19 cellular contexts compared by ENCODE assay signal in genomic region chr12:108346022-108346633, GRCh38. TPM values are rescaled to one million over a fixed set of nuclear protein-coding genes. Genes with fewer than 3 reads are reported as not detected.
DNase-seq lines count a peak whose midpoint lies in the region; ATAC-seq, FAIRE-seq and TF ChIP-seq lines count a peak whose summit lies in the region.
"Had no signal": no experiment of that assay in that cellular context is flagged by ENCODE, and none has a peak within 500 bp of the region (broad histone marks: within the 10 kb centered on the region; RNA-seq: fewer than 3 reads in every experiment).

No MANE protein-coding gene starts in this region.

- H2BK5ac ChIP-seq in H1 (ENCODE audit: low read depth, low read length), result 0 out of 2 replicates have a peak overlapping the region, but pooled peaks have one; percentile 52

- H3K9me3 Mint-ChIP-seq in CD14-positive monocyte (peaks cover 0 to 7% (median 2%) of the 10 kb centered on the region in 7 donors), GM23338 (peaks cover 4% of the 10 kb centered on the region; the same call in 2 of the 3 replicates)
- H3K9me3 Mint-ChIP-seq: CD8-positive, alpha-beta T cell had no signal

- H3K4me2 ChIP-seq in GM23338, result no peak overlapping the region
- no peak overlapping the region for H3K4me2 ChIP-seq in H1 (ENCODE audit: insufficient read depth in 1 of 2, low read depth in 2 of 2, low read length in 2 of 2)
- H3K4me2 ChIP-seq: A549 had no signal

- H3K79me1 ChIP-seq in H1 (ENCODE audit: low read depth, low read length), result no peaks in the 10 kb centered on the region

- no peak overlapping the region for H3K4ac ChIP-seq in H1 (replicated peaks; ENCODE audit: insufficient read length, low read depth, low read length)

- no peaks in the 10 kb centered on the region for H3K27me3 ChIP-seq in GM23338 (ENCODE audit: insufficient read depth)
- no peaks in the 10 kb centered on the region for H3K27me3 ChIP-seq in H1 (replicated peaks in 1 of 4; ENCODE audit: control insufficient read depth in 3 of 4, extremely low read depth in 1 of 4, insufficient read depth in 3 of 4, low read length in 3 of 4)
- H3K27me3 ChIP-seq in spleen (replicated peaks in 1 of 7), result peaks cover 0 to 22% (median 0%) of the 10 kb centered on the region in 7 donors
- H3K27me3 ChIP-seq: BE2C had no signal

- TF ChIP-seq EP300 in H1 (IDR thresholded peaks at IDR 0.05; ENCODE audit: borderline replicate concordance in 1 of 2, low read depth in 2 of 2, low read length in 2 of 2), result no peak

- H4K20me1 ChIP-seq in GM23338 (replicated peaks; ENCODE audit: insufficient read depth), result no peaks in the 10 kb centered on the region
- H4K20me1 ChIP-seq in H1 (replicated peaks in 1 of 2; ENCODE audit: control insufficient read depth in 1 of 2, insufficient read depth in 2 of 2, low read length in 2 of 2), result no peaks in the 10 kb centered on the region

- H3K9me2 ChIP-seq in GM23338 (ENCODE audit: insufficient read depth), result no peaks in the 10 kb centered on the region

- FAIRE-seq in H1 (lab: Jason Lieb, UNC), result no peak
- FAIRE-seq: A549, D721Med, G401.6, GM12891, H54 had no signal

- H3K27ac ChIP-seq in GM23338 (ENCODE audit: low read depth) (no peak overlapping the region), H1 (ENCODE audit: low read depth, low read length) (no peak overlapping the region), spleen (no peak overlapping the region)
- H3K27ac ChIP-seq: A549, C4-2B, HL-60 had no signal

- H3K4me3 ChIP-seq in GM23338 (no peak overlapping the region), H1 (ENCODE audit: extremely low read depth in 1 of 4, insufficient read depth in 2 of 4, low read depth in 3 of 4, low read length in 4 of 4) (no peak overlapping the region), spleen (no peak overlapping the region)
- H3K4me3 ChIP-seq: A549 had no signal

- TF ChIP-seq CTCF in CD14-positive monocyte (IDR thresholded peaks at IDR 0.05), result no peak
- no peak for TF ChIP-seq CTCF in GM23338 (conservative IDR thresholded peaks at IDR 0.05; ENCODE audit: low read depth in 2 of 2)
- no peak for TF ChIP-seq CTCF in H1 (IDR thresholded peaks at IDR 0.05; ENCODE audit: control extremely low read depth in 1 of 3, insufficient read depth in 1 of 3, low read depth in 1 of 3, low read length in 3 of 3)
- TF ChIP-seq CTCF in spleen (IDR thresholded peaks at IDR 0.05 in 8 of 11, conservative IDR thresholded peaks at IDR 0.05 in 3 of 11), result no peak

- intact Hi-C loops in CD14-positive monocyte (cut with micrococcal nuclease) (no loop called here), spleen (cut with DNase I; ENCODE audit: low total_unique reads) (no loop called here)

- H3K27me3 Mint-ChIP-seq in CD14-positive monocyte (ENCODE audit: low read depth in 3 of 3), result peaks cover 1 to 8% (median 2%) of the 10 kb centered on the region in 3 donors
- peaks cover 13% of the 10 kb centered on the region for H3K27me3 Mint-ChIP-seq in GM23338 (ENCODE audit: insufficient read depth, low read depth, poor library complexity)

- H3K56ac ChIP-seq in H1 (replicated peaks; ENCODE audit: insufficient read length, low read depth, low read length), result no peak overlapping the region

- no peak overlapping the region for H4K91ac ChIP-seq in H1 (replicated peaks; ENCODE audit: insufficient read length, low read length)

- H3K4me1 Mint-ChIP-seq in CD14-positive monocyte (peaks cover 15% of the 10 kb centered on the region), GM23338 (peaks cover 10% of the 10 kb centered on the region)

- H3K9me3 ChIP-seq in H1 (ENCODE audit: insufficient read depth in 2 of 2, low read depth in 1 of 2, low read length in 1 of 2) (no peaks in the 10 kb centered on the region), spleen (peaks cover 0 to 6% (median 0%) of the 10 kb centered on the region in 8 donors)
- H3K9me3 ChIP-seq: A549, BE2C had no signal

- H3K36me3 ChIP-seq in GM23338 (ENCODE audit: insufficient read depth) (no peaks in the 10 kb centered on the region), H1 (ENCODE audit: control insufficient read depth in 2 of 4, insufficient read depth in 4 of 4, low read length in 3 of 4) (peaks cover 0 to 3% (median 0%) of the 10 kb centered on the region in 4 experiments; a peak in 1 of 8 replicates), spleen (no peaks in the 10 kb centered on the region)
- H3K36me3 ChIP-seq: BE2C had no signal

- H3K4me3 Mint-ChIP-seq in CD14-positive monocyte (no peak overlapping the region), GM23338 (no peak overlapping the region)
- H3K4me3 Mint-ChIP-seq: CD8-positive, alpha-beta T cell had no signal

- H3K23me2 ChIP-seq in H1 (ENCODE audit: low read depth, low read length), result no peaks in the 10 kb centered on the region; the same call in 1 of the 2 replicates

- H3K27ac Mint-ChIP-seq in CD14-positive monocyte, result peak overlapping the region in 4 of 7 donors; percentile 20 to 72 (median 60)
- H3K27ac Mint-ChIP-seq in GM23338, result no peak overlapping the region
- H3K27ac Mint-ChIP-seq: CD8-positive, alpha-beta T cell had no signal

- H3K4me1 ChIP-seq in GM23338 (ENCODE audit: insufficient read depth) (no peaks in the 10 kb centered on the region), H1 (replicated peaks in 1 of 4; ENCODE audit: control insufficient read depth in 3 of 4, insufficient read depth in 4 of 4, low read length in 3 of 4) (peaks cover 0 to 4% (median 0%) of the 10 kb centered on the region in 4 experiments; a peak in 1 of 7 replicates), spleen (no peaks in the 10 kb centered on the region)
- H3K4me1 ChIP-seq: A549, BE2C had no signal

- H3K36me3 Mint-ChIP-seq in CD14-positive monocyte (no peaks in the 10 kb centered on the region), GM23338 (ENCODE audit: low read depth) (no peaks in the 10 kb centered on the region)
- H3K36me3 Mint-ChIP-seq: CD8-positive, alpha-beta T cell had no signal

- TF ChIP-seq POLR2A in H1 (IDR thresholded peaks at IDR 0.05; ENCODE audit: control extremely low read depth in 1 of 2, low read depth in 2 of 2, low read length in 2 of 2) (no peak), spleen (IDR thresholded peaks at IDR 0.05) (no peak)

- no peak overlapping the region for H3K9ac ChIP-seq in H1 (replicated peaks in 1 of 4; ENCODE audit: extremely low read depth in 1 of 4, low read depth in 3 of 4, low read length in 3 of 4)

- H3K18ac ChIP-seq in H1 (ENCODE audit: extremely low read depth, low read length), result no peak overlapping the region; the same call in 1 of the 2 replicates

- DNase-seq in CD14-positive monocyte (ENCODE audit: low spot score) (no peak), GM23338 (ENCODE audit: low spot score) (peak; percentile 28), H1 (ENCODE audit: low read depth in 1 of 2, low spot score in 2 of 2) (no peak), spleen (peak; percentile 33), NCI-H2227 (lab: John Stamatoyannopoulos, UW; ENCODE audit: unreplicated experiment) (no peak)
- DNase-seq: BE2C; CD8-positive, alpha-beta T cell; COR-L47; DMS153; DMS79 treated with DMSO at 0.1 percent for 48 hours; EL had no signal

- TF ChIP-seq RAD21 in H1 (IDR thresholded peaks at IDR 0.05 in 1 of 2, conservative IDR thresholded peaks at IDR 0.05 in 1 of 2; ENCODE audit: low read depth in 2 of 2, low read length in 2 of 2), result no peak

- ATAC-seq in GM23338 (peak; percentile 71), GM21367 (IDR thresholded peaks at IDR 0.05; ENCODE audit: unreplicated experiment) (no peak)
- ATAC-seq: A549; CD8-positive, alpha-beta T cell had no signal

- peak overlapping the region; percentile 80; the same call in 1 of the 2 replicates for H2BK12ac ChIP-seq in H1 (ENCODE audit: low read depth, low read length)

- POLR2A ChIA-PET in H1 (lab: Charles Lee; ENCODE audit: partially characterized antibody), result no interaction called here

- H2AFZ ChIP-seq in GM23338 (peak overlapping the region; percentile 84), H1 (ENCODE audit: low read length) (peak overlapping the region; percentile 60; the same call in 1 of the 2 replicates)

- H2BK120ac ChIP-seq in H1 (replicated peaks; ENCODE audit: low read depth, low read length), result no peak overlapping the region

- WGBS in H1 (ENCODE audit: extremely low coverage in 1 of 2, insufficient coverage in 1 of 2, insufficient read length in 1 of 2, insufficient replicate concordance in 2 of 2, low coverage in 1 of 2, low lambda C conversion rate in 2 of 2, missing lambda C conversion rate in 1 of 2), 2 experiments, result 76% methylated on average over 6 of the region's 6 CpGs; no CpG with 5 or more reads in 1 of the 2 experiments
- 68 to 84% (median 80%) methylated on average over 5 to 6 of the region's 6 CpGs for WGBS in spleen, 5 donors

- H3K23ac ChIP-seq in H1 (ENCODE audit: insufficient read length), result no peak overlapping the region

- no peaks in the 10 kb centered on the region for H3F3A ChIP-seq in GM23338 (replicated peaks; ENCODE audit: low read depth)

- H4K5ac ChIP-seq in H1 (ENCODE audit: insufficient read length, low read depth, low read length), result no peak overlapping the region

- no peak overlapping the region for H2BK15ac ChIP-seq in H1 (ENCODE audit: low read length)

- H2AK5ac ChIP-seq in H1 (ENCODE audit: low read depth, low read length), result no peak overlapping the region

- 0 out of 2 replicates have a peak overlapping the region, but pooled peaks have one; percentile 66 for H2BK20ac ChIP-seq in H1 (ENCODE audit: low read length)

- CTCF ChIA-PET in H1 (lab: Charles Lee; ENCODE audit: partially characterized antibody), result interaction anchor here (0.8 to 1.9 kb wide), 6 partner anchors 8 to 354 kb away, joined by 3 to 6 read pairs (median 4); partner anchors contain the start of gene WSCD2

- no peak overlapping the region for H3K14ac ChIP-seq in H1 (ENCODE audit: insufficient read length)

- H3K79me2 ChIP-seq in GM23338 (replicated peaks; ENCODE audit: insufficient read depth) (no peaks in the 10 kb centered on the region), H1 (ENCODE audit: control insufficient read depth in 1 of 2, insufficient read depth in 2 of 2, low read length in 2 of 2) (no peaks in the 10 kb centered on the region)

- H4K8ac ChIP-seq in H1 (ENCODE audit: extremely low read depth, insufficient read depth, low read length), result no peak overlapping the region

RNA-seq across cellular contexts. Expression of gene CMKLR1, which starts 7.0 kb away (rescaled TPM):
- polyA plus RNA-seq in CD14-positive monocyte (1 to 10 TPM; 7.5 to 7.9 TPM), GM23338 (2016; fragmentation: Nextera tagmentation; extraction: Ambion mirVana) (0.40 and 0.71 TPM in 2 replicates), H1 (2011; rRNA removed) (2.8 and 2.9 TPM in 2 replicates), spleen (10 to 100 TPM in 1 of 3 donors, 1 to 10 TPM in 2; 6.3 to 12.1 (median 9.0) TPM)
- total RNA-seq in GM23338 (2014; rRNA removed; shearing (Covaris generic)), result 1.6 and 2.6 TPM in 2 replicates
- 1.7 and 2.1 TPM in 2 replicates for total RNA-seq in H1 (2021; fragmentation: NEBNext Ultra II Directional; extraction: Animal tissue kit (Norgen Biotek cat#: 25700))
- polyA plus RNA-seq in H1 (2011; cell fraction: cytosol; rRNA removed), result 1.3 TPM
- 1.8 TPM for polyA plus RNA-seq in H1 (2011; cell fraction: nucleus; rRNA removed)
- polyA plus RNA-seq in H1 (2012, experiment 1 of 2), result 0.69 to 2.0 TPM (median 1.2 TPM) in 4 replicates
- 0.59 TPM for polyA plus RNA-seq in H1 (2012, experiment 2 of 2)
- polyA plus RNA-seq in H1 (2013, experiment 1 of 2), result 1.4 TPM
- polyA plus RNA-seq in H1 (2013, experiment 2 of 2), result 1.7 TPM
- 10.8 and 12.2 TPM in 2 replicates for polyA minus RNA-seq in H1 (2011; rRNA and poly(A)+ RNA removed)
- 0.81 TPM for polyA minus RNA-seq in H1 (2011; cell fraction: cytosol; rRNA and poly(A)+ RNA removed)
- polyA minus RNA-seq in H1 (2011; cell fraction: nucleus; rRNA and poly(A)+ RNA removed), result 1.7 TPM
- total RNA-seq in spleen, result 100 to 1,000 TPM in 2 of 7 donors, 10 to 100 TPM in 5; 53.0 to 118 (median 84.4) TPM
- total RNA-seq: CD8-positive, alpha-beta T cell had no signal
- polyA plus RNA-seq: A549 had no signal

Comparison
In these comparisons a context has a peak if more than half of its experiments do, and no peak if none do; other contexts are left out.
1. DNase-seq: peak in GM23338 (single experiment) and spleen (single experiment); none in CD14-positive monocyte (single experiment), H1 (0 of 2) and NCI-H2227 (single experiment).